Comparison of ENCODE assay signal across 11 cellular contexts in the genomic region with DNA sequence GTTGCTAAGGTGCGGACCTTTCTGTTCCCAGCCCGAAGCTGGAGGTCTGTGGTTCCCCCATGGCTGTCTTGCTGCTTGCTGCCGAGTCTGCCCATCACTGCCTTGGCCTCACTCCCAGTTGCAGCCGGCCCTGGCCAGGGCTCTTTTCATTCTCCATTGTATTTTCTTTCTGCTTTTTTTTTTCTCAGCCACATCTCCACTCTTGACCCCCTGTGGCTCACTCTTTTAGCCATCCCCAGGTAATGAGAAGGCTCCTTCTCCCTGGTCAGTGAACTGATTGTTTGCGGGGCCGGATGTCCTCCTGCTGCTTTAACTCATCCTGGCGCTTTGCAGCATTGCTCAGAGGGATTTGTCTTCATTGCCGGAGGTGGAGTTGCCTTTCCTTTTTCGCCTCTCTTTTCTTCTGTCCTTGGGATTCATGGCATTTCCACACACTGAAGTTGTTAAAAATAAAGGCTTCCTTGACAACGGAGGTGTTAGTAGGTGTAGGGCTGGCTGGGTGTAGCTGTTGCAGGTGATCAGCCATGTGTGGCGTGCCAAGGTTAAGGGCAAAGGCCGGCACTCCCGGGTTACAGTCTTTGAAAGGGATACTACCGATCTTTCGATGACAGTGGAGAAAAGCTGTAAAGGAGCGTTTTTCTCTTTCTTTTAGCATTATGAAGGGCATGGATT. TPM values are rescaled to one million over a fixed set of nuclear protein-coding genes. Genes with fewer than 3 reads are reported as not detected.
DNase-seq lines count a peak whose midpoint lies in the region; ATAC-seq, FAIRE-seq and TF ChIP-seq lines count a peak whose summit lies in the region.
"Had no signal": no experiment of that assay in that cellular context is flagged by ENCODE, and none has a peak within 500 bp of the region (broad histone marks: within the 10 kb centered on the region; RNA-seq: fewer than 3 reads in every experiment).

No MANE protein-coding gene starts in this region.

- no peak for ATAC-seq in GM18861 (IDR thresholded peaks at IDR 0.05; ENCODE audit: unreplicated experiment)

- DNase-seq in RCC 7860 (ENCODE audit: low spot score) (peak; percentile 40), esophagus muscularis mucosa (ENCODE audit: extremely low spot score) (no peak), mesothelial cell of epicardium (ENCODE audit: low spot score in 2 of 2, unreplicated experiment in 2 of 2) (no peak), substantia nigra (lab: John Stamatoyannopoulos, UW) (peak in 44 of 49 donors; percentile 8 to 80 (median 62)), middle frontal gyrus (ENCODE audit: extremely low spot score, low spot score) (no peak), NOMO-1 treated with dmso at 0.1 percent for 144 hours (lab: John Stamatoyannopoulos, UW; ENCODE audit: unreplicated experiment) (no peak)
- no peak for DNase-seq in activated CD4-positive, alpha-beta T cell treated with anti-CD3 and anti-CD28 coated beads for 1 hour
- DNase-seq: stimulated activated CD4-positive, alpha-beta T cell treated with anti-CD3 and anti-CD28 coated beads, Interleukin-4, amount 100 ng/mL, for 4 hours; T1000 had no signal

- no peaks in the 10 kb centered on the region for H3K36me3 ChIP-seq in esophagus muscularis mucosa

- peak overlapping the region; percentile 45 for H3K4me3 Mint-ChIP-seq in mesothelial cell of epicardium
- H3K4me3 Mint-ChIP-seq: activated naive CD8-positive, alpha-beta T cell had no signal

- intact Hi-C loops in esophagus muscularis mucosa (cut with DNase I), result no loop called here

- peaks cover 1% of the 10 kb centered on the region for H3K36me3 Mint-ChIP-seq in mesothelial cell of epicardium

- H3K4me1 ChIP-seq in esophagus muscularis mucosa, result peaks cover 8 to 17% (median 16%) of the 10 kb centered on the region in 4 donors

- no peak for TF ChIP-seq EP300 in esophagus muscularis mucosa (IDR thresholded peaks at IDR 0.05)

- H3K4me1 Mint-ChIP-seq in mesothelial cell of epicardium, result peaks cover 5% of the 10 kb centered on the region

- H3K27ac ChIP-seq in esophagus muscularis mucosa (replicated peaks in 1 of 4) (peak overlapping the region in 3 of 4 donors; percentile 7 to 66 (median 47)), substantia nigra (ENCODE audit: low read depth, low read length, poor library complexity, severe bottlenecking) (peak overlapping the region; percentile 68)

- no peak for TF ChIP-seq POLR2A in esophagus muscularis mucosa (IDR thresholded peaks at IDR 0.05; ENCODE audit: low read depth)

- no peaks in the 10 kb centered on the region for H3K27me3 Mint-ChIP-seq in mesothelial cell of epicardium (ENCODE audit: low read depth)
- H3K27me3 Mint-ChIP-seq: activated naive CD8-positive, alpha-beta T cell had no signal

- peak; percentile 51 for FAIRE-seq in RCC 7860 (lab: Jason Lieb, UNC)

- no peaks in the 10 kb centered on the region for H3K9me3 Mint-ChIP-seq in mesothelial cell of epicardium

- H3K27me3 ChIP-seq in esophagus muscularis mucosa, result no peaks in the 10 kb centered on the region

- TF ChIP-seq CTCF in esophagus muscularis mucosa (IDR thresholded peaks at IDR 0.05) (no peak), mesothelial cell of epicardium (IDR thresholded peaks at IDR 0.05; ENCODE audit: unreplicated experiment) (no peak)

- H3K9me3 ChIP-seq in esophagus muscularis mucosa, result no peaks in the 10 kb centered on the region

- WGBS in esophagus muscularis mucosa, result 48% methylated on average over 16 of the region's 16 CpGs

- H3K4me3 ChIP-seq in esophagus muscularis mucosa, result peak overlapping the region; percentile 32 to 38 (median 32)

- H3K27ac Mint-ChIP-seq in mesothelial cell of epicardium, result peak overlapping the region; percentile 74
- H3K27ac Mint-ChIP-seq: activated naive CD8-positive, alpha-beta T cell had no signal

RNA-seq across cellular contexts. Expression of a gene that starts 34.1 kb away (rescaled TPM):
- total RNA-seq in esophagus muscularis mucosa (1 to 10 TPM in 3 of 4 donors, under 1 TPM in 1; 0.83 to 3.1 (median 1.5) TPM), mesothelial cell of epicardium (21.2 to 24.1 TPM (median 21.7 TPM) in 3 replicates)

Comparison
In these comparisons a context has a peak if more than half of its experiments do, and no peak if none do; other contexts are left out.
1. DNase-seq: peak in RCC 7860 (single experiment) and substantia nigra (44 of 49); none in esophagus muscularis mucosa (single experiment), mesothelial cell of epicardium (0 of 2), middle frontal gyrus (single experiment), activated CD4-positive, alpha-beta T cell treated with anti-CD3 and anti-CD28 coated beads for 1 hour (single experiment) and NOMO-1 treated with dmso at 0.1 percent for 144 hours (single experiment).